Comparison of ENCODE assay signal across 9 cellular contexts in genomic region chr12:125186471-125187147, GRCh38. TPM values are rescaled to one million over a fixed set of nuclear protein-coding genes. Genes with fewer than 3 reads are reported as not detected.
DNase-seq lines count a peak whose midpoint lies in the region; ATAC-seq and TF ChIP-seq lines count a peak whose summit lies in the region.
"Had no signal": no experiment of that assay in that cellular context is flagged by ENCODE, and none has a peak within 500 bp of the region (broad histone marks: within the 10 kb centered on the region; RNA-seq: fewer than 3 reads in every experiment).

No MANE protein-coding gene starts in this region.

- ATAC-seq in HG02588 (IDR thresholded peaks at IDR 0.05; ENCODE audit: unreplicated experiment): peak; percentile 24
- no peak for ATAC-seq in GM21786 (IDR thresholded peaks at IDR 0.05; ENCODE audit: unreplicated experiment)

- in situ Hi-C loops in G401 (cut with HindIII; ENCODE audit: low sequenced_read_pairs): no loop called here

- TF ChIP-seq POLR2A in breast epithelium (IDR thresholded peaks at IDR 0.05): no peak

- H3K4me1 ChIP-seq in breast epithelium: peaks cover 0 to 4% of the 10 kb centered on the region in 2 donors
- peaks cover 27% of the 10 kb centered on the region for H3K4me1 ChIP-seq in neuron (ENCODE audit: insufficient read depth, low read length)

- intact Hi-C loops in breast epithelium (cut with DNase I; ENCODE audit: low total_unique reads): no loop called here

- peaks cover 6 to 73% of the 10 kb centered on the region in 2 donors for H3K27me3 ChIP-seq in breast epithelium
- peaks cover 59% of the 10 kb centered on the region for H3K27me3 ChIP-seq in neuron (ENCODE audit: insufficient read depth, low read length)

- H3K9me3 ChIP-seq in breast epithelium (no peaks in the 10 kb centered on the region), neuron (ENCODE audit: low read length) (no peaks in the 10 kb centered on the region)

- H3K36me3 ChIP-seq in breast epithelium (no peaks in the 10 kb centered on the region), neuron (ENCODE audit: insufficient read depth, low read length) (no peaks in the 10 kb centered on the region)

- DNase-seq in GM10266 (ENCODE audit: extremely low spot score): peak; percentile 36
- no peak for DNase-seq in breast epithelium (ENCODE audit: low spot score in 2 of 2)
- DNase-seq in DMS114 treated with DMSO at 0.1 percent for 48 hours (lab: John Stamatoyannopoulos, UW; ENCODE audit: unreplicated experiment): no peak
- DNase-seq in superior temporal gyrus (ENCODE audit: extremely low spot score): no peak
- DNase-seq in G401 (ENCODE audit: low spot score): no peak

- H2AFZ ChIP-seq in neuron (ENCODE audit: low read depth, low read length): no peak overlapping the region

- no peak overlapping the region for H3K27ac ChIP-seq in breast epithelium

- TF ChIP-seq CTCF in GM10266 (IDR thresholded peaks at IDR 0.05; ENCODE audit: control insufficient read depth, insufficient read depth, low read depth, missing control alignments) (no peak), breast epithelium (IDR thresholded peaks at IDR 0.05) (no peak)

- peak overlapping the region in 2 of 3 donors; percentile 36 to 57 for H3K4me3 ChIP-seq in breast epithelium
- H3K4me3 ChIP-seq in neuron (ENCODE audit: low read length): peak overlapping the region; percentile 18

RNA-seq across cellular contexts. Expression of gene TMEM132B, which starts 0.4 kb away (rescaled TPM):
- total RNA-seq in breast epithelium: under 1 TPM; under 0.01 to 0.48 (median 0.44) TPM
- total RNA-seq in G401 (2014; rRNA removed; shearing (Covaris generic)): 3.0 and 6.1 TPM in 2 replicates
- total RNA-seq: epithelial cell of proximal tubule had no signal
